24 cellular contexts compared by ENCODE assay signal in genomic region chr1:229042482-229042881, GRCh38.
DNase-seq lines count a peak whose midpoint lies in the region; ATAC-seq, FAIRE-seq and TF ChIP-seq lines count a peak whose summit lies in the region.
"Had no signal": no experiment of that assay in that cellular context is flagged by ENCODE, and none has a peak within 500 bp of the region (broad histone marks: within the 10 kb centered on the region; RNA-seq: fewer than 3 reads in every experiment).

No MANE protein-coding gene starts in this region.

- H3K27me3 Mint-ChIP-seq in activated T-cell treated with anti-CD3 and anti-CD28 coated beads, Interleukin-2, amount 50 U/mL, for 24 hours = no peaks in the 10 kb centered on the region

- no peaks in the 10 kb centered on the region for H3K4me1 Mint-ChIP-seq in activated T-cell treated with anti-CD3 and anti-CD28 coated beads, Interleukin-2, amount 50 U/mL, for 24 hours (ENCODE audit: low read depth)
- H3K4me1 Mint-ChIP-seq: CD4-positive, CD25-positive, alpha-beta regulatory T cell had no signal

- WGBS in GM12878 (ENCODE audit: insufficient coverage, insufficient replicate concordance, low lambda C conversion rate, missing lambda C conversion rate) = 32% methylated on average over 4 of the region's 4 CpGs
- 85% methylated on average over 4 of the region's 4 CpGs for WGBS in esophagus muscularis mucosa

- H3K4me2 ChIP-seq in GM12878 (ENCODE audit: control insufficient read depth, insufficient read depth) (no peak overlapping the region), PC-3 (ENCODE audit: low read length) (no peak overlapping the region)
- H3K4me2 ChIP-seq: BLaER1 had no signal

- no peak overlapping the region for H3K9ac ChIP-seq in GM12878 (ENCODE audit: control insufficient read depth, insufficient read depth, low read length)
- no peak overlapping the region for H3K9ac ChIP-seq in PC-3 (ENCODE audit: low read length)
- H3K9ac ChIP-seq: BLaER1 had no signal

- no peak for ATAC-seq in GM12878
- ATAC-seq in PC-3 = no peak
- no peak for ATAC-seq in mucosa of descending colon
- ATAC-seq: CD8-positive, alpha-beta T cell had no signal

- CTCF ChIA-PET in GM12878 (lab: Yijun Ruan, JAX) = no interaction called here
- CTCF ChIA-PET in PC-3 (lab: Charles Lee) = no interaction called here

- H3K4me3 ChIP-seq in GM12878 (no peak overlapping the region), esophagus muscularis mucosa (no peak overlapping the region), PC-3 (ENCODE audit: low read length) (no peak overlapping the region), mucosa of descending colon (no peak overlapping the region)
- H3K4me3 ChIP-seq: BLaER1, HAP-1 had no signal

- no peaks in the 10 kb centered on the region for H3K4me1 ChIP-seq in GM12878 (ENCODE audit: control insufficient read depth, insufficient read depth, low read length)
- H3K4me1 ChIP-seq in esophagus muscularis mucosa = no peaks in the 10 kb centered on the region
- no peaks in the 10 kb centered on the region for H3K4me1 ChIP-seq in PC-3 (ENCODE audit: insufficient read depth, low read length)
- no peaks in the 10 kb centered on the region for H3K4me1 ChIP-seq in mucosa of descending colon (ENCODE audit: low read depth)
- H3K4me1 ChIP-seq: BLaER1, Caco-2, HAP-1 had no signal

- no peaks in the 10 kb centered on the region for H3K9me2 ChIP-seq in PC-3 (replicated peaks; ENCODE audit: low read length)

- H3K79me2 ChIP-seq in GM12878 (ENCODE audit: control insufficient read depth, insufficient read depth, low read length) (no peaks in the 10 kb centered on the region), PC-3 (ENCODE audit: low read length) (no peaks in the 10 kb centered on the region)

- no peak for TF ChIP-seq CTCF in GM12878 (IDR thresholded peaks at IDR 0.05 in 2 of 3, conservative IDR thresholded peaks at IDR 0.05 in 1 of 3; ENCODE audit: control insufficient read depth in 2 of 3, extremely low read depth in 1 of 3, insufficient read depth in 1 of 3, low read depth in 3 of 3, low read length in 3 of 3)
- no peak for TF ChIP-seq CTCF in esophagus muscularis mucosa (IDR thresholded peaks at IDR 0.05)
- TF ChIP-seq CTCF in PC-3 (conservative IDR thresholded peaks at IDR 0.05; ENCODE audit: low read depth, low read length) = no peak
- no peak for TF ChIP-seq CTCF in mucosa of descending colon (IDR thresholded peaks at IDR 0.05)

- no peak overlapping the region for H3K4me3 Mint-ChIP-seq in activated T-cell treated with anti-CD3 and anti-CD28 coated beads, Interleukin-2, amount 50 U/mL, for 24 hours
- H3K4me3 Mint-ChIP-seq: B cell; CD4-positive, CD25-positive, alpha-beta regulatory T cell; CD8-positive, alpha-beta T cell had no signal

- H3K27ac ChIP-seq in GM12878 (ENCODE audit: control insufficient read depth, insufficient read depth) = no peak overlapping the region
- H3K27ac ChIP-seq in esophagus muscularis mucosa (replicated peaks in 1 of 4) = no peak overlapping the region
- H3K27ac ChIP-seq in PC-3 (ENCODE audit: low read length) = no peak overlapping the region
- H3K27ac ChIP-seq: 22Rv1, BLaER1, C4-2B had no signal

- DNase-seq in activated T-cell treated with anti-CD3 and anti-CD28 coated beads, Interleukin-2, amount 50 U/mL, for 24 hours = peak; percentile 2
- no peak for DNase-seq in activated T-cell treated with anti-CD3 and anti-CD28 coated beads, Interleukin-2, amount 50 U/mL, for 48 hours
- DNase-seq in GM12878 (ENCODE audit: low read depth, low spot score) (no peak), esophagus muscularis mucosa (ENCODE audit: extremely low spot score) (peak; percentile 7), PC-3 (no peak), mucosa of descending colon (no peak)
- DNase-seq in activated CD4-positive, CD25-positive, alpha-beta regulatory T cell (lab: John Stamatoyannopoulos, UW) = no peak
- DNase-seq in stimulated activated CD4-positive, alpha-beta T cell treated with anti-CD3 and anti-CD28 coated beads, Interleukin-12 subunit alpha, Interleukin-12 subunit beta, amount 100 ng/mL, for 4 hours = no peak
- DNase-seq: Caco-2; CD4-positive, CD25-positive, alpha-beta regulatory T cell; CD8-positive, alpha-beta T cell; DMS 273 treated with DMSO at 0.1 percent for 48 hours; DMS79; EL; GDM1; GOT3 had no signal

- peaks cover 0 to 2% of the 10 kb centered on the region in 2 experiments; a peak in 3 of 4 replicates for H3K27me3 ChIP-seq in GM12878 (replicated peaks in 1 of 2; ENCODE audit: control insufficient read depth in 2 of 2, insufficient read depth in 2 of 2, low read length in 1 of 2)
- H3K27me3 ChIP-seq in esophagus muscularis mucosa = no peaks in the 10 kb centered on the region
- H3K27me3 ChIP-seq in PC-3 (ENCODE audit: low read length) = peaks cover 93% of the 10 kb centered on the region

- H2AFZ ChIP-seq in GM12878 (ENCODE audit: control insufficient read depth, low read depth, low read length) (no peak overlapping the region), PC-3 (ENCODE audit: low read length) (no peak overlapping the region)

- RAD21 ChIA-PET in GM12878 (lab: Charles Lee; ENCODE audit: unreplicated experiment) = no interaction called here

- SMC1A ChIA-PET in GM12878 (lab: Charles Lee; ENCODE audit: uncharacterized antibody, unreplicated experiment) = no interaction called here

- H3K36me3 Mint-ChIP-seq in activated T-cell treated with anti-CD3 and anti-CD28 coated beads, Interleukin-2, amount 50 U/mL, for 24 hours (ENCODE audit: low read depth) = no peaks in the 10 kb centered on the region
- H3K36me3 Mint-ChIP-seq: CD4-positive, CD25-positive, alpha-beta regulatory T cell; CD8-positive, alpha-beta T cell had no signal

- no TSS peak for BruUV-seq in GM12878 (replicated peaks; lab: Mats Ljungman, UMichigan)
- no TSS peak for BruUV-seq in PC-3 (replicated peaks; lab: Mats Ljungman, UMichigan)

- no peak for TF ChIP-seq RAD21 in GM12878 (IDR thresholded peaks at IDR 0.05; ENCODE audit: insufficient read depth, low read depth, low read length)

- H3K9me3 Mint-ChIP-seq in activated T-cell treated with anti-CD3 and anti-CD28 coated beads, Interleukin-2, amount 50 U/mL, for 24 hours = peaks cover 2% of the 10 kb centered on the region
- H3K9me3 Mint-ChIP-seq: CD8-positive, alpha-beta T cell had no signal

- H3K9me3 ChIP-seq in GM12878 (replicated peaks; ENCODE audit: control insufficient read depth, insufficient read depth, low read length) (no peaks in the 10 kb centered on the region), esophagus muscularis mucosa (no peaks in the 10 kb centered on the region), PC-3 (ENCODE audit: low read length) (no peaks in the 10 kb centered on the region), mucosa of descending colon (no peaks in the 10 kb centered on the region)
- H3K9me3 ChIP-seq: BLaER1, Caco-2, HAP-1 had no signal

- intact Hi-C loops in GM12878 (cut with micrococcal nuclease; ENCODE audit: unreplicated experiment) (no loop called here), esophagus muscularis mucosa (cut with DNase I) (no loop called here), PC-3 (cut with micrococcal nuclease) (no loop called here), mucosa of descending colon (cut with DNase I, micrococcal nuclease) (no loop called here)

- H3K27ac Mint-ChIP-seq in activated T-cell treated with anti-CD3 and anti-CD28 coated beads, Interleukin-2, amount 50 U/mL, for 24 hours = no peak overlapping the region
- H3K27ac Mint-ChIP-seq: B cell; CD4-positive, CD25-positive, alpha-beta regulatory T cell; CD8-positive, alpha-beta T cell had no signal

- POLR2A ChIA-PET in GM12878 (lab: Charles Lee) = no interaction called here
- POLR2A ChIA-PET in PC-3 (lab: Charles Lee; ENCODE audit: unreplicated experiment) = no interaction called here

- no peaks in the 10 kb centered on the region for H4K20me1 ChIP-seq in GM12878 (ENCODE audit: control insufficient read depth, insufficient read depth)
- no peaks in the 10 kb centered on the region for H4K20me1 ChIP-seq in PC-3 (ENCODE audit: low read length)
- H4K20me1 ChIP-seq: BLaER1 had no signal

- TF ChIP-seq EP300 in GM12878 (IDR thresholded peaks at IDR 0.05; ENCODE audit: borderline replicate concordance in 1 of 2, control insufficient read depth in 1 of 2, low read depth in 2 of 2, low read length in 2 of 2) (no peak), esophagus muscularis mucosa (IDR thresholded peaks at IDR 0.05) (no peak)

- no peaks in the 10 kb centered on the region for H3F3A ChIP-seq in PC-3 (ENCODE audit: low read length, unreplicated experiment)

- no peaks in the 10 kb centered on the region for H3K36me3 ChIP-seq in GM12878 (ENCODE audit: control insufficient read depth in 2 of 2, insufficient read depth in 2 of 2, low read length in 1 of 2)
- H3K36me3 ChIP-seq in esophagus muscularis mucosa = no peaks in the 10 kb centered on the region
- no peaks in the 10 kb centered on the region for H3K36me3 ChIP-seq in PC-3 (ENCODE audit: low read depth, low read length)
- H3K36me3 ChIP-seq in mucosa of descending colon (ENCODE audit: low read depth) = no peaks in the 10 kb centered on the region
- H3K36me3 ChIP-seq: BLaER1, HAP-1 had no signal

- FAIRE-seq in GM12878 (lab: Jason Lieb, UNC) = no peak
- FAIRE-seq: A204.1, GM12892, H54 had no signal

- TF ChIP-seq POLR2A in GM12878 (IDR thresholded peaks at IDR 0.05; ENCODE audit: low read depth, low read length) (no peak), esophagus muscularis mucosa (IDR thresholded peaks at IDR 0.05; ENCODE audit: low read depth) (no peak)

- in situ Hi-C loops in GM12878 (cut with MboI) = no loop called here

TF ChIP-seq in GM12878, 131 proteins besides CTCF, POLR2A, EP300 and RAD21:
- TF ChIP-seq NBN (IDR thresholded peaks at IDR 0.05) (no peak), RAD51 (IDR thresholded peaks at IDR 0.05) (peak; percentile 73)

Comparison
In these comparisons a context has a peak if more than half of its experiments do, and no peak if none do; other contexts are left out.
1. DNase-seq: peak in activated T-cell treated with anti-CD3 and anti-CD28 coated beads, Interleukin-2, amount 50 U/mL, for 24 hours (single experiment) and esophagus muscularis mucosa (single experiment); none in activated T-cell treated with anti-CD3 and anti-CD28 coated beads, Interleukin-2, amount 50 U/mL, for 48 hours (0 of 2), GM12878 (single experiment), activated CD4-positive, CD25-positive, alpha-beta regulatory T cell (0 of 4), stimulated activated CD4-positive, alpha-beta T cell treated with anti-CD3 and anti-CD28 coated beads, Interleukin-12 subunit alpha, Interleukin-12 subunit beta, amount 100 ng/mL, for 4 hours (single experiment), PC-3 (single experiment) and mucosa of descending colon (0 of 3).